13 cellular contexts compared by ENCODE assay signal in genomic region chr16:17423195-17423594, GRCh38.
"Had no signal": no experiment of that assay in that cellular context is flagged by ENCODE, and none has a peak within 500 bp of the region (broad histone marks: within the 10 kb centered on the region; RNA-seq: fewer than 3 reads in every experiment).

No MANE protein-coding gene starts in this region.

- H3K4me1 Mint-ChIP-seq: nephron had no signal

- H3K27ac ChIP-seq: prostate gland, right lobe of liver, upper lobe of left lung had no signal

- H3K9me3 ChIP-seq: prostate gland, right lobe of liver, upper lobe of left lung had no signal

- H3K4me1 ChIP-seq: prostate gland, right lobe of liver, upper lobe of left lung had no signal

- DNase-seq: activated B cell treated with CpG ODN at 0.5 μM for 24 hours; activated CD4-positive, alpha-beta T cell treated with anti-CD3 and anti-CD28 coated beads for 48 hours; activated naive CD4-positive, alpha-beta T cell treated with anti-CD3 and anti-CD28 coated beads for 36 hours; activated naive CD8-positive, alpha-beta T cell treated with anti-CD3 and anti-CD28 coated beads, Interleukin-2, amount 50 U/mL, for 24 hours; activated T-cell treated with anti-CD3 and anti-CD28 coated beads for 4 hours; mesenchymal stem cell; right lobe of liver; stimulated activated naive CD8-positive, alpha-beta T cell treated with anti-CD3 and anti-CD28 coated beads, Interleukin-15, amount 100 ng/mL, for 72 hours; T-helper 2 cell had no signal

- H3K9me3 Mint-ChIP-seq: activated B cell treated with CpG ODN at 0.5 μM for 24 hours; activated naive CD4-positive, alpha-beta T cell treated with anti-CD3 and anti-CD28 coated beads for 36 hours; activated naive CD8-positive, alpha-beta T cell treated with anti-CD3 and anti-CD28 coated beads, Interleukin-2, amount 50 U/mL, for 24 hours; activated T-helper 17 cell treated with anti-CD3 and anti-CD28 coated beads, Interleukin-2, amount 50 U/mL, for 72 hours had no signal

- H3K4me3 ChIP-seq: prostate gland, right lobe of liver, upper lobe of left lung had no signal

- H3K4me3 Mint-ChIP-seq: activated B cell treated with CpG ODN at 0.5 μM for 24 hours; activated naive CD4-positive, alpha-beta T cell treated with anti-CD3 and anti-CD28 coated beads for 36 hours; activated naive CD8-positive, alpha-beta T cell treated with anti-CD3 and anti-CD28 coated beads, Interleukin-2, amount 50 U/mL, for 24 hours; activated T-helper 17 cell treated with anti-CD3 and anti-CD28 coated beads, Interleukin-2, amount 50 U/mL, for 72 hours; nephron; stimulated activated naive CD8-positive, alpha-beta T cell treated with anti-CD3 and anti-CD28 coated beads, Interleukin-15, amount 100 ng/mL, for 72 hours had no signal

- H3K36me3 ChIP-seq: prostate gland, right lobe of liver, upper lobe of left lung had no signal

- H3K27ac Mint-ChIP-seq: activated B cell treated with CpG ODN at 0.5 μM for 24 hours; activated naive CD4-positive, alpha-beta T cell treated with anti-CD3 and anti-CD28 coated beads for 36 hours; activated naive CD8-positive, alpha-beta T cell treated with anti-CD3 and anti-CD28 coated beads, Interleukin-2, amount 50 U/mL, for 24 hours; activated T-helper 17 cell treated with anti-CD3 and anti-CD28 coated beads, Interleukin-2, amount 50 U/mL, for 72 hours; nephron had no signal

- H3K27me3 ChIP-seq: right lobe of liver, upper lobe of left lung had no signal

- H3K27me3 Mint-ChIP-seq: activated B cell treated with CpG ODN at 0.5 μM for 24 hours; activated naive CD8-positive, alpha-beta T cell treated with anti-CD3 and anti-CD28 coated beads, Interleukin-2, amount 50 U/mL, for 24 hours; activated T-helper 17 cell treated with anti-CD3 and anti-CD28 coated beads, Interleukin-2, amount 50 U/mL, for 72 hours; stimulated activated naive CD8-positive, alpha-beta T cell treated with anti-CD3 and anti-CD28 coated beads, Interleukin-15, amount 100 ng/mL, for 72 hours had no signal

- ATAC-seq: activated naive CD8-positive, alpha-beta T cell treated with anti-CD3 and anti-CD28 coated beads, Interleukin-2, amount 50 U/mL, for 24 hours; activated T-helper 17 cell treated with anti-CD3 and anti-CD28 coated beads, Interleukin-2, amount 50 U/mL, for 72 hours; right lobe of liver; stimulated activated naive CD8-positive, alpha-beta T cell treated with anti-CD3 and anti-CD28 coated beads, Interleukin-15, amount 100 ng/mL, for 72 hours had no signal
